27 cellular contexts compared by ENCODE assay signal in genomic region chr14:60265163-60265562, GRCh38.
"Had no signal": no experiment of that assay in that cellular context is flagged by ENCODE, and none has a peak within 500 bp of the region (broad histone marks: within the 10 kb centered on the region; RNA-seq: fewer than 3 reads in every experiment).

No MANE protein-coding gene starts in this region.

- H3K4me3 ChIP-seq: left lung, lung, mucosa of descending colon, pancreas, prostate gland, skin epidermis, suprapubic skin, thoracic aorta, tibial artery, vagina had no signal

- ATAC-seq: left cardiac atrium; left lung; mucosa of descending colon; naive thymus-derived CD4-positive, alpha-beta T cell; natural killer cell treated with Interleukin-12 subunit alpha and Interleukin-12 subunit beta and Interleukin-15 and Interleukin-18, amount 100 ng/mL, for 72 hours; pancreas; right cardiac atrium; sciatic nerve had no signal

- H3K36me3 ChIP-seq: left lung, pancreas, prostate gland, suprapubic skin, thoracic aorta, tibial artery, vagina had no signal

- H3K4me1 ChIP-seq: prostate gland, suprapubic skin had no signal

- FAIRE-seq: keratinocyte, pancreas had no signal

- H3K27ac ChIP-seq: left lung, pancreas, prostate gland, skin epidermis, suprapubic skin, thoracic aorta, tibial artery, vagina had no signal

- DNase-seq: hippocampal formation; kidney glomerular epithelial cell; left cardiac atrium; left lung; midbrain; mucosa of descending colon; naive thymus-derived CD4-positive, alpha-beta T cell; nucleus accumbens; pancreas; posterior cingulate gyrus; retina; right cardiac atrium; stimulated activated CD4-positive, alpha-beta T cell treated with anti-CD3 and anti-CD28 coated beads, Interleukin-12 subunit alpha, Interleukin-12 subunit beta, amount 100 ng/mL, for 4 hours; stimulated activated CD4-positive, alpha-beta T cell treated with anti-CD3 and anti-CD28 coated beads, Interleukin-15, amount 100 ng/mL, for 24 hours; stimulated activated CD4-positive, alpha-beta T cell treated with anti-CD3 and anti-CD28 coated beads, Interleukin-2, amount 100 ng/mL, for 24 hours; stimulated activated CD4-positive, alpha-beta T cell treated with anti-CD3 and anti-CD28 coated beads, Interleukin-4, amount 100 ng/mL, for 1 hour; stimulated activated naive CD4-positive, alpha-beta T cell; tibial artery had no signal

- H3K9me3 ChIP-seq: mucosa of descending colon, pancreas, prostate gland, vagina had no signal

- H3K27me3 ChIP-seq: left lung, pancreas, suprapubic skin, tibial artery, vagina had no signal
